In genomic region chr6:135126034-135126433, GRCh38 we compare ENCODE assay signal across 26 cellular contexts. TPM values are rescaled to one million over a fixed set of nuclear protein-coding genes. Genes with fewer than 3 reads are reported as not detected.
"Had no signal": no experiment of that assay in that cellular context is flagged by ENCODE, and none has a peak within 500 bp of the region (broad histone marks: within the 10 kb centered on the region; RNA-seq: fewer than 3 reads in every experiment).

No MANE protein-coding gene starts in this region.

- H3K27me3 Mint-ChIP-seq: activated CD4-positive, alpha-beta memory T cell treated with anti-CD3 and anti-CD28 coated beads, Interleukin-2, amount 10 ng/mL, durations not matched to agents 7 days and 5 days; activated CD4-positive, alpha-beta T cell treated with anti-CD3 and anti-CD28 coated beads, Interleukin-2, amount 10 ng/mL, durations not matched to agents 24 days and 14 days; activated CD8-positive, alpha-beta memory T cell treated with anti-CD3 and anti-CD28 coated beads, Interleukin-2, amount 10 ng/mL, durations not matched to agents 7 days and 5 days; central memory CD8-positive, alpha-beta T cell; dendritic cell treated with granulocyte-macrophage colony-stimulating factor and Interleukin-4, amounts not matched to agents 40 ng/mL and 50 ng/mL, for 4 days; naive B cell had no signal

- DNase-seq: activated CD4-positive, alpha-beta memory T cell treated with anti-CD3 and anti-CD28 coated beads, Interleukin-2, amount 10 ng/mL, durations not matched to agents 7 days and 5 days; activated CD8-positive, alpha-beta memory T cell treated with anti-CD3 and anti-CD28 coated beads, Interleukin-2, amount 10 ng/mL, durations not matched to agents 7 days and 5 days; activated effector memory CD4-positive, alpha-beta T cell treated with anti-CD3 and anti-CD28 coated beads, Interleukin-2, amount 50 U/mL, for 16 hours; activated naive CD4-positive, alpha-beta T cell treated with anti-CD3 and anti-CD28 coated beads for 36 hours; activated T-cell treated with anti-CD3 and anti-CD28 coated beads for 4 hours; amygdala; endodermal cell; foreskin fibroblast; head of caudate nucleus; hypothalamus; naive B cell; right cardiac atrium; stimulated activated CD4-positive, alpha-beta T cell treated with anti-CD3 and anti-CD28 coated beads, Interleukin-15, amount 100 ng/mL, for 24 hours; stimulated activated CD4-positive, alpha-beta T cell treated with anti-CD3 and anti-CD28 coated beads, Interleukin-2, amount 100 ng/mL, for 24 hours; stimulated activated naive CD4-positive, alpha-beta T cell treated with Interleukin-2 at 50 U/mL for 16 hours; T-helper 9 cell; uterus had no signal

- H3K4me3 Mint-ChIP-seq: activated CD4-positive, alpha-beta memory T cell treated with anti-CD3 and anti-CD28 coated beads, Interleukin-2, amount 10 ng/mL, durations not matched to agents 7 days and 5 days; activated CD4-positive, alpha-beta T cell treated with anti-CD3 and anti-CD28 coated beads, Interleukin-2, amount 10 ng/mL, durations not matched to agents 24 days and 14 days; activated CD8-positive, alpha-beta memory T cell treated with anti-CD3 and anti-CD28 coated beads, Interleukin-2, amount 10 ng/mL, durations not matched to agents 7 days and 5 days; activated naive CD4-positive, alpha-beta T cell treated with anti-CD3 and anti-CD28 coated beads for 36 hours; central memory CD8-positive, alpha-beta T cell; dendritic cell treated with granulocyte-macrophage colony-stimulating factor and Interleukin-4, amounts not matched to agents 40 ng/mL and 50 ng/mL, for 4 days; endodermal cell; mesothelial cell of epicardium; naive B cell; T-helper 1 cell treated with Interleukin-12 subunit alpha and Interleukin-12 subunit beta and Interleukin-4 antibody, amounts not matched to agents 30 μg/mL and 1 μg/mL, for 36 hours; type B pancreatic cell had no signal

- H3K36me3 Mint-ChIP-seq: mesothelial cell of epicardium, naive B cell, type B pancreatic cell had no signal

- H3K4me1 Mint-ChIP-seq: endodermal cell had no signal

- H3K27ac Mint-ChIP-seq: dendritic cell treated with granulocyte-macrophage colony-stimulating factor and Interleukin-4, amounts not matched to agents 40 ng/mL and 50 ng/mL, for 4 days; endodermal cell; mesothelial cell of epicardium; type B pancreatic cell had no signal

- ATAC-seq: activated CD4-positive, CD25-positive, alpha-beta regulatory T cell treated with anti-CD3 and anti-CD28 coated beads, Interleukin-2, amount 50 U/mL, for 24 hours; activated CD8-positive, alpha-beta memory T cell treated with anti-CD3 and anti-CD28 coated beads, Interleukin-2, amount 10 ng/mL, durations not matched to agents 7 days and 5 days; esophagus mucosa; right cardiac atrium had no signal

- H3K9me3 Mint-ChIP-seq: activated naive CD4-positive, alpha-beta T cell treated with anti-CD3 and anti-CD28 coated beads for 36 hours; central memory CD8-positive, alpha-beta T cell; dendritic cell treated with granulocyte-macrophage colony-stimulating factor and Interleukin-4, amounts not matched to agents 40 ng/mL and 50 ng/mL, for 4 days; endodermal cell; mesothelial cell of epicardium; naive B cell; type B pancreatic cell had no signal

RNA-seq across cellular contexts. Expression of gene MYB, which starts 55.1 kb away (rescaled TPM):
- total RNA-seq: thoracic aorta had no signal
